Comparison of ENCODE assay signal across 22 cellular contexts in genomic region chr15:57401546-57401945, GRCh38. TPM values are rescaled to one million over a fixed set of nuclear protein-coding genes. Genes with fewer than 3 reads are reported as not detected.
"Had no signal": no experiment of that assay in that cellular context is flagged by ENCODE, and none has a peak within 500 bp of the region (broad histone marks: within the 10 kb centered on the region; RNA-seq: fewer than 3 reads in every experiment).

No MANE protein-coding gene starts in this region.

- H3K27me3 ChIP-seq: body of pancreas had no signal

- H3K4me3 ChIP-seq: body of pancreas, SK-N-MC had no signal

- H3K9me3 ChIP-seq: body of pancreas had no signal

- ATAC-seq: activated T-cell treated with anti-CD3 and anti-CD28 coated beads, Interleukin-2, amount 50 U/mL, for 4 hours; body of pancreas; Right ventricle myocardium inferior had no signal

- DNase-seq: activated CD4-positive, alpha-beta memory T cell treated with anti-CD3 and anti-CD28 coated beads for 36 hours; activated CD4-positive, alpha-beta T cell treated with anti-CD3 and anti-CD28 coated beads, Interleukin-2, amount 10 ng/mL, durations not matched to agents 7 days and 5 days; activated CD4-positive, CD25-positive, alpha-beta regulatory T cell; activated CD8-positive, alpha-beta memory T cell treated with anti-CD3 and anti-CD28 coated beads for 24 hours; activated effector memory CD4-positive, alpha-beta T cell treated with anti-CD3 and anti-CD28 coated beads, Interleukin-2, amount 50 U/mL, for 16 hours; activated naive CD4-positive, alpha-beta T cell treated with Interleukin-2 at 50 U/mL for 16 hours; activated T-cell treated with anti-CD3 and anti-CD28 coated beads, Interleukin-2, amount 50 U/mL, for 4 hours; amygdala; body of pancreas; NCI-H1048; NCI-H2029; NCI-H2107; NCI-H345; NCI-H510A; NCI-H526 treated with DMSO at 0.1 percent for 48 hours; NCI-H82; RPMI8226; T-helper 1 cell had no signal

- H3K27ac ChIP-seq: body of pancreas, SK-N-MC, VCaP had no signal

RNA-seq across cellular contexts. Expression of gene CGNL1, which starts 25.2 kb away (rescaled TPM):
- total RNA-seq: activated CD4-positive, alpha-beta memory T cell treated with anti-CD3 and anti-CD28 coated beads for 36 hours; activated CD4-positive, alpha-beta T cell treated with anti-CD3 and anti-CD28 coated beads, Interleukin-2, amount 10 ng/mL, durations not matched to agents 7 days and 5 days; T-helper 2 cell treated with Interferon-gamma antibody and Interleukin-4, amounts not matched to agents 100 ng/mL and 5 ng/mL, for 36 hours had no signal
